In genomic region chr1:189374816-189375215, GRCh38 we compare ENCODE assay signal across 23 cellular contexts.
DNase-seq lines count a peak whose midpoint lies in the region; ATAC-seq, FAIRE-seq and TF ChIP-seq lines count a peak whose summit lies in the region.
"Had no signal": no experiment of that assay in that cellular context is flagged by ENCODE, and none has a peak within 500 bp of the region (broad histone marks: within the 10 kb centered on the region; RNA-seq: fewer than 3 reads in every experiment).

No MANE protein-coding gene starts in this region.

- no peak overlapping the region for H3K4me2 ChIP-seq in SU-DHL-6 (ENCODE audit: low read depth, low read length, poor library complexity, severe bottlenecking)

- no peaks in the 10 kb centered on the region for H4K20me1 ChIP-seq in SU-DHL-6 (ENCODE audit: low read depth, low read length)

- H3K9me2 ChIP-seq in SU-DHL-6 (replicated peaks; ENCODE audit: insufficient read depth, low read length): no peaks in the 10 kb centered on the region

- intact Hi-C loops in right cardiac atrium (cut with DNase I): no loop called here

- H3K27ac ChIP-seq in SU-DHL-6 (ENCODE audit: low read depth, low read length): no peak overlapping the region
- H3K27ac ChIP-seq in right cardiac atrium (ENCODE audit: low read length): no peak overlapping the region
- H3K27ac ChIP-seq: HL-60 had no signal

- peak; percentile 7 for DNase-seq in HTR-8/SVneo (ENCODE audit: insufficient read length, low spot score)
- DNase-seq in NCI-H446 treated with DMSO at 0.1 percent for 48 hours (lab: John Stamatoyannopoulos, UW): peak; percentile 32
- peak; percentile 51 for DNase-seq in pons (ENCODE audit: low spot score)
- no peak for DNase-seq in A172 (ENCODE audit: low spot score)
- no peak for DNase-seq in right cardiac atrium
- DNase-seq: ACHN; BE2C; C1 segment of cervical spinal cord; CD4-positive, CD25-positive, alpha-beta regulatory T cell; DMS153; DMS79; GDM1; GOT3; H7; HFFc6; IMR-90 had no signal

- no peaks in the 10 kb centered on the region for H3F3A ChIP-seq in SU-DHL-6 (ENCODE audit: insufficient read depth)

- no peak for FAIRE-seq in HTR-8/SVneo (lab: Jason Lieb, UNC)
- FAIRE-seq: A204.1, GM12892, GM18507 had no signal

- no peaks in the 10 kb centered on the region for H3K9me3 ChIP-seq in SU-DHL-6 (ENCODE audit: insufficient read depth, low read length)
- H3K9me3 ChIP-seq in right cardiac atrium (ENCODE audit: control insufficient read depth, low read length): no peaks in the 10 kb centered on the region
- H3K9me3 ChIP-seq: BE2C had no signal

- H3K4me3 ChIP-seq in SU-DHL-6 (ENCODE audit: insufficient read depth, low read length, poor library complexity, severe bottlenecking): no peak overlapping the region
- no peak overlapping the region for H3K4me3 ChIP-seq in right cardiac atrium (ENCODE audit: low read length)

- 52% methylated on average over 3 of the region's 3 CpGs for WGBS in right cardiac atrium

- no peaks in the 10 kb centered on the region for H3K27me3 ChIP-seq in SU-DHL-6 (ENCODE audit: low read length)
- H3K27me3 ChIP-seq in right cardiac atrium (ENCODE audit: control insufficient read depth, insufficient read depth): no peaks in the 10 kb centered on the region
- H3K27me3 ChIP-seq: BE2C had no signal

- peak overlapping the region; percentile 75 for H2AFZ ChIP-seq in SU-DHL-6 (ENCODE audit: low read depth, low read length, severe bottlenecking)

- H3K79me2 ChIP-seq in SU-DHL-6 (ENCODE audit: insufficient read depth, low read length): no peaks in the 10 kb centered on the region

- ATAC-seq in GM21367 (IDR thresholded peaks at IDR 0.05; ENCODE audit: unreplicated experiment): no peak
- no peak for ATAC-seq in right cardiac atrium
- ATAC-seq: HCT116 had no signal

- no peak overlapping the region for H3K9ac ChIP-seq in SU-DHL-6 (ENCODE audit: low read length)

- H3K4me1 ChIP-seq in right cardiac atrium (ENCODE audit: control insufficient read depth, insufficient read depth, low read length): no peaks in the 10 kb centered on the region
- H3K4me1 ChIP-seq: BE2C had no signal

- H3K36me3 ChIP-seq in SU-DHL-6 (ENCODE audit: low read length): no peaks in the 10 kb centered on the region
- H3K36me3 ChIP-seq: BE2C had no signal

- no peak for TF ChIP-seq CTCF in SU-DHL-6 (IDR thresholded peaks at IDR 0.05; ENCODE audit: insufficient read depth, low read length, poor library complexity, severe bottlenecking)

Comparison
In these comparisons a context has a peak if more than half of its experiments do, and no peak if none do; other contexts are left out.
1. DNase-seq: peak in HTR-8/SVneo (single experiment), NCI-H446 treated with DMSO at 0.1 percent for 48 hours (single experiment) and pons (single experiment); none in A172 (single experiment) and right cardiac atrium (0 of 3).